Comparison of ENCODE assay signal across 1 cellular context in the genomic region with DNA sequence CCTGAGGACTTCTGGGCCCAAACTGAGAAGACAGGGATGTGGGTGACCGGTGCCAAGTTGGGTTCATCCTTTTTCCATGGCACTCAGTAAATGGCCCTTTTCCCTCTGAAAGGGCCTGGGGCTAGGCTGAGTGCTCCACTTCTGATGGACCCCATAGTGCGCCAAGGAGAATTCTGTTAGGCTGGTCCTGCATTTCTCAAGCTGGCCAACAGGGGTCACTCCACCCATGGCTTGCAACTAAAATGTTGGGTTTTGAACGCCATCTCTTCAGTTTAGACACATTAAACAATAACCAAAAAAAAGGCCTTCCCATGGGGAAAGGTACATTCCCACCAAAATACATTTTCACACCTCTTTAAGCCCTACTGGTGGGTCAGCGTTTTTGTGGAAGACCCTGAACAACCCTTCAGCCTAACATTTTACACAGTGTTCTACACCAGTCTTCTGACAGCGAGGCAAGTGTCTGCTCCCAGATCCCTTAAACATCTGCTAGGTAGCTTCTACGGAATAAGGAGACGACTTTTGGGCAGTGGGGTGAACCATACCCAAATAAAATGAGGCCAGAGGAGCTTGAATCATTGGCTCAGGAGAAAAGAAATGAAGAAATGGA.
TF ChIP-seq lines count a peak whose summit lies in the region.

No MANE protein-coding gene starts in this region.

TF ChIP-seq in H1, 55 proteins besides CTCF, POLR2A, EP300 and RAD21:
- TF ChIP-seq, protein P1, sequence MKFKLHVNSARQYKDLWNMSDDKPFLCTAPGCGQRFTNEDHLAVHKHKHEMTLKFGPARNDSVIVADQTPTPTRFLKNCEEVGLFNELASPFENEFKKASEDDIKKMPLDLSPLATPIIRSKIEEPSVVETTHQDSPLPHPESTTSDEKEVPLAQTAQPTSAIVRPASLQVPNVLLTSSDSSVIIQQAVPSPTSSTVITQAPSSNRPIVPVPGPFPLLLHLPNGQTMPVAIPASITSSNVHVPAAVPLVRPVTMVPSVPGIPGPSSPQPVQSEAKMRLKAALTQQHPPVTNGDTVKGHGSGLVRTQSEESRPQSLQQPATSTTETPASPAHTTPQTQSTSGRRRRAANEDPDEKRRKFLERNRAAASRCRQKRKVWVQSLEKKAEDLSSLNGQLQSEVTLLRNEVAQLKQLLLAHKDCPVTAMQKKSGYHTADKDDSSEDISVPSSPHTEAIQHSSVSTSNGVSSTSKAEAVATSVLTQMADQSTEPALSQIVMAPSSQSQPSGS (IDR thresholded peaks at IDR 0.05; ENCODE audit: low read length), result no peak
- TF ChIP-seq RNF2 (IDR thresholded peaks at IDR 0.05; ENCODE audit: borderline replicate concordance, low read depth, low read length, missing control alignments, poor library complexity, severe bottlenecking) (no peak), HDAC6 (IDR thresholded peaks at IDR 0.05; ENCODE audit: low read depth, low read length) (no peak), MAFK (IDR thresholded peaks at IDR 0.05; ENCODE audit: low read depth, low read length) (no peak), TCF12 (IDR thresholded peaks at IDR 0.05; ENCODE audit: low read depth, low read length) (no peak), SP4 (IDR thresholded peaks at IDR 0.05; ENCODE audit: low read length) (no peak), RFX5 (IDR thresholded peaks at IDR 0.05; ENCODE audit: borderline replicate concordance, low read depth, low read length) (no peak), NANOG (IDR thresholded peaks at IDR 0.05; ENCODE audit: insufficient read depth, low read depth, low read length, poor library complexity, severe bottlenecking) (no peak), ASH2L (IDR thresholded peaks at IDR 0.05; ENCODE audit: low read length) (no peak), GTF2F1 (IDR thresholded peaks at IDR 0.05; ENCODE audit: borderline replicate concordance, low read depth, low read length) (no peak), CREB1 (IDR thresholded peaks at IDR 0.05) (no peak), SIN3A (conservative IDR thresholded peaks at IDR 0.05 in 1 of 2, IDR thresholded peaks at IDR 0.05 in 1 of 2; ENCODE audit: low read depth in 1 of 2, low read length in 2 of 2) (no peak), SP2 (IDR thresholded peaks at IDR 0.05; ENCODE audit: low read length) (no peak), TBP (IDR thresholded peaks at IDR 0.05; ENCODE audit: low read depth, low read length) (no peak)
